ENCODE assay signal across 8 cellular contexts in genomic region chr10:132592790-132593788, GRCh38.
DNase-seq lines count a peak whose midpoint lies in the region; ATAC-seq and TF ChIP-seq lines count a peak whose summit lies in the region.

No MANE protein-coding gene starts in this region.

- no peaks in the 10 kb centered on the region for H3K36me3 ChIP-seq in HEK293 (ENCODE audit: control insufficient read depth in 2 of 2, insufficient read depth in 1 of 2, low read length in 2 of 2)
- H3K36me3 ChIP-seq in mucosa of rectum (ENCODE audit: control insufficient read depth in 2 of 2, insufficient read depth in 2 of 2, low read length in 2 of 2), result no peaks in the 10 kb centered on the region

- no peaks in the 10 kb centered on the region for H3K27me3 ChIP-seq in mucosa of rectum (ENCODE audit: control insufficient read depth in 2 of 2, insufficient read depth in 2 of 2, low read length in 2 of 2)

- TF ChIP-seq CTCF in HEK293 (tag by site-specific recombination; IDR thresholded peaks at IDR 0.05), result no peak

- POLR2A ChIA-PET in HEK293 (lab: Yijun Ruan, JAX), result interaction anchor here (0.5 kb wide), 1 partner anchor 11 kb away, joined by 3 read pairs; no protein-coding TSS in a partner anchor

- H3K27ac ChIP-seq in HEK293 (ENCODE audit: extremely low read depth, low read depth, low read length), result no peak overlapping the region
- H3K27ac ChIP-seq in mucosa of rectum (ENCODE audit: low read depth in 2 of 2, low read length in 2 of 2), result peak overlapping the region; percentile 79 to 83

- CTCF ChIA-PET in HEK293 (lab: Yijun Ruan, JAX), result interaction anchor here (0.6 to 0.7 kb wide), 2 partner anchors 15 to 53 kb away, joined by 3 to 4 read pairs; no protein-coding TSS in a partner anchor

- H3K9me3 ChIP-seq in HEK293 (ENCODE audit: control insufficient read depth, insufficient read depth, low read depth, low read length) (no peaks in the 10 kb centered on the region), mucosa of rectum (ENCODE audit: control insufficient read depth in 2 of 2, low read length in 2 of 2) (no peaks in the 10 kb centered on the region)

- DNase-seq in OCI-M1 (lab: John Stamatoyannopoulos, UW) (peak; percentile 46), nucleus accumbens (lab: John Stamatoyannopoulos, UW) (no peak), NCI-H1105 (lab: John Stamatoyannopoulos, UW) (no peak), DMS53 treated with DMSO at 0.1 percent for 48 hours (lab: John Stamatoyannopoulos, UW; ENCODE audit: unreplicated experiment) (no peak), SW480 (ENCODE audit: low spot score) (no peak)

- H3K4me3 ChIP-seq in HEK293 (ENCODE audit: low read depth, low read length) (no peak overlapping the region), mucosa of rectum (ENCODE audit: low read length in 2 of 2) (peak overlapping the region; percentile 4 to 20)

- H3K4me1 ChIP-seq in HEK293 (ENCODE audit: control insufficient read depth, insufficient read depth, low read length) (peaks cover 14% of the 10 kb centered on the region; the same call in 1 of the 2 replicates), mucosa of rectum (ENCODE audit: control insufficient read depth in 2 of 2, insufficient read depth in 2 of 2, low read length in 2 of 2) (peaks cover 48 to 58% of the 10 kb centered on the region in 2 donors)

- H3K9ac ChIP-seq in mucosa of rectum (ENCODE audit: low read depth in 1 of 2, low read length in 2 of 2), result peak overlapping the region; percentile 28 to 35

- ATAC-seq in GM18858 (IDR thresholded peaks at IDR 0.05; ENCODE audit: unreplicated experiment), result peak; percentile 55

TF ChIP-seq in HEK293, 187 proteins besides CTCF, POLR2A, EP300 and RAD21:
- TF ChIP-seq ZBTB20 (tag by site-specific recombination; IDR thresholded peaks at IDR 0.05) (no peak), TRIM28 (IDR thresholded peaks at IDR 0.05; ENCODE audit: borderline replicate concordance, low read length) (no peak), SETDB1 (IDR thresholded peaks at IDR 0.05; ENCODE audit: insufficient read length, low read length) (peak; percentile 38), ZNF645 (tag by site-specific recombination; IDR thresholded peaks at IDR 0.05) (no peak), ZSCAN18 (tag by site-specific recombination; IDR thresholded peaks at IDR 0.05) (no peak), SCRT2 (tag by site-specific recombination; IDR thresholded peaks at IDR 0.05) (peak; percentile 54; the same call in 1 of the 2 replicates), ZNF354C (tag by site-specific recombination; IDR thresholded peaks at IDR 0.05; ENCODE audit: borderline replicate concordance, low read depth) (no peak), SCRT1 (tag by site-specific recombination; IDR thresholded peaks at IDR 0.05; ENCODE audit: borderline replicate concordance) (peak; percentile 34; the same call in 1 of the 2 replicates), ZNF830 (tag by site-specific recombination; IDR thresholded peaks at IDR 0.05; ENCODE audit: low read depth) (no peak)
